Comparison of ENCODE assay signal across 22 cellular contexts in genomic region chr14:75531256-75531655, GRCh38. TPM values are rescaled to one million over a fixed set of nuclear protein-coding genes. Genes with fewer than 3 reads are reported as not detected.
A peak's percentile ranks its signal among the peaks of the same experiment; 100 is the strongest.
DNase-seq lines count a peak whose midpoint lies in the region; ATAC-seq and TF ChIP-seq lines count a peak whose summit lies in the region.
"Had no signal": no experiment of that assay in that cellular context is flagged by ENCODE, and none has a peak within 500 bp of the region (broad histone marks: within the 10 kb centered on the region; RNA-seq: fewer than 3 reads in every experiment).

No MANE protein-coding gene starts in this region.

- intact Hi-C loops in activated CD4-positive, alpha-beta T cell treated with anti-CD3 and anti-CD28 coated beads, Interleukin-2, amount 10 ng/mL, durations not matched to agents 24 days and 14 days (cut with micrococcal nuclease): no loop called here

- no peak for TF ChIP-seq CTCF in GM12864 (IDR thresholded peaks at IDR 0.05; ENCODE audit: low read depth, low read length, missing control alignments)

- CTCF ChIA-PET in activated CD4-positive, alpha-beta memory T cell treated with anti-CD3 and anti-CD28 coated beads, Interleukin-2, amount 10 ng/mL, durations not matched to agents 7 days and 5 days (lab: Charles Lee): interaction anchor here (0.7 to 1.4 kb wide), 2 partner anchors 12 to 30 kb away, joined by 3 read pairs; no protein-coding TSS in a partner anchor

- H3K27ac Mint-ChIP-seq in activated CD4-positive, alpha-beta T cell treated with anti-CD3 and anti-CD28 coated beads, Interleukin-2, amount 10 ng/mL, durations not matched to agents 24 days and 14 days: peak overlapping the region; percentile 12
- H3K27ac Mint-ChIP-seq in activated CD4-positive, alpha-beta memory T cell treated with anti-CD3 and anti-CD28 coated beads, Interleukin-2, amount 10 ng/mL, durations not matched to agents 7 days and 5 days: peak overlapping the region; percentile 26
- peak overlapping the region in 6 of 10 donors; percentile 7 to 42 (median 20) for H3K27ac Mint-ChIP-seq in naive thymus-derived CD8-positive, alpha-beta T cell
- H3K27ac Mint-ChIP-seq: activated naive CD4-positive, alpha-beta T cell treated with anti-CD3 and anti-CD28 coated beads, Interleukin-2, amount 10 ng/mL, durations not matched to agents 7 days and 5 days; neural progenitor cell had no signal

- peaks cover 64% of the 10 kb centered on the region for H3K4me1 Mint-ChIP-seq in activated CD4-positive, alpha-beta T cell treated with anti-CD3 and anti-CD28 coated beads, Interleukin-2, amount 10 ng/mL, durations not matched to agents 24 days and 14 days
- peaks cover 75% of the 10 kb centered on the region for H3K4me1 Mint-ChIP-seq in activated CD4-positive, alpha-beta memory T cell treated with anti-CD3 and anti-CD28 coated beads, Interleukin-2, amount 10 ng/mL, durations not matched to agents 7 days and 5 days
- H3K4me1 Mint-ChIP-seq in naive thymus-derived CD8-positive, alpha-beta T cell: peaks cover 17 to 49% (median 44%) of the 10 kb centered on the region in 4 donors
- H3K4me1 Mint-ChIP-seq: neural progenitor cell had no signal

- POLR2A ChIA-PET in activated CD4-positive, alpha-beta memory T cell treated with anti-CD3 and anti-CD28 coated beads, Interleukin-2, amount 10 ng/mL, durations not matched to agents 7 days and 5 days (lab: Charles Lee): interaction anchor here (1.0 to 12.2 kb wide), 3 partner anchors 8 to 16 kb away, joined by 3 to 172 read pairs (median 35); partner anchors contain the start of gene BATF
- POLR2A ChIA-PET in naive thymus-derived CD8-positive, alpha-beta T cell (lab: Charles Lee): interaction anchor here (1.1 to 1.7 kb wide), 2 partner anchors 8 to 9 kb away, joined by 3 to 5 read pairs; partner anchors contain the start of gene BATF

- ATAC-seq in naive thymus-derived CD8-positive, alpha-beta T cell: no peak

- no peaks in the 10 kb centered on the region for H3K9me3 Mint-ChIP-seq in activated CD4-positive, alpha-beta T cell treated with anti-CD3 and anti-CD28 coated beads, Interleukin-2, amount 10 ng/mL, durations not matched to agents 24 days and 14 days
- H3K9me3 Mint-ChIP-seq in activated CD4-positive, alpha-beta memory T cell treated with anti-CD3 and anti-CD28 coated beads, Interleukin-2, amount 10 ng/mL, durations not matched to agents 7 days and 5 days: no peaks in the 10 kb centered on the region
- H3K9me3 Mint-ChIP-seq in naive thymus-derived CD8-positive, alpha-beta T cell: no peaks in the 10 kb centered on the region
- H3K9me3 Mint-ChIP-seq: activated naive CD4-positive, alpha-beta T cell treated with anti-CD3 and anti-CD28 coated beads, Interleukin-2, amount 10 ng/mL, durations not matched to agents 7 days and 5 days had no signal

- peak overlapping the region; percentile 24 for H3K4me3 Mint-ChIP-seq in activated CD4-positive, alpha-beta T cell treated with anti-CD3 and anti-CD28 coated beads, Interleukin-2, amount 10 ng/mL, durations not matched to agents 24 days and 14 days
- H3K4me3 Mint-ChIP-seq in activated CD4-positive, alpha-beta memory T cell treated with anti-CD3 and anti-CD28 coated beads, Interleukin-2, amount 10 ng/mL, durations not matched to agents 7 days and 5 days: no peak overlapping the region
- H3K4me3 Mint-ChIP-seq in naive thymus-derived CD8-positive, alpha-beta T cell: no peak overlapping the region
- H3K4me3 Mint-ChIP-seq: activated naive CD4-positive, alpha-beta T cell treated with anti-CD3 and anti-CD28 coated beads, Interleukin-2, amount 10 ng/mL, durations not matched to agents 7 days and 5 days; neural progenitor cell had no signal

- DNase-seq in activated CD4-positive, alpha-beta T cell treated with anti-CD3 and anti-CD28 coated beads, Interleukin-2, amount 10 ng/mL, durations not matched to agents 24 days and 14 days: peak; percentile 56
- no peak for DNase-seq in activated CD4-positive, alpha-beta T cell treated with anti-CD3 and anti-CD28 coated beads for 4 hours
- DNase-seq in GM12864 (ENCODE audit: low read depth) (no peak), pons (ENCODE audit: low spot score) (no peak), NCI-H2107 treated with DMSO at 0.1 percent for 48 hours (lab: John Stamatoyannopoulos, UW; ENCODE audit: unreplicated experiment) (no peak)
- no peak for DNase-seq in activated CD4-positive, alpha-beta memory T cell treated with anti-CD3 and anti-CD28 coated beads, Interleukin-2, amount 10 ng/mL, durations not matched to agents 7 days and 5 days
- no peak for DNase-seq in naive thymus-derived CD8-positive, alpha-beta T cell
- DNase-seq in activated CD4-positive, CD25-positive, alpha-beta regulatory T cell treated with anti-CD3 and anti-CD28 coated beads, Interleukin-2, amount 50 U/mL, for 72 hours: no peak
- DNase-seq: activated naive CD4-positive, alpha-beta T cell treated with anti-CD3 and anti-CD28 coated beads, Interleukin-2, amount 10 ng/mL, durations not matched to agents 7 days and 5 days; DMS79; mesendoderm; NCI-H1694; SW 1271; WERI-Rb-1 had no signal

- peaks cover 84% of the 10 kb centered on the region for H3K36me3 Mint-ChIP-seq in activated CD4-positive, alpha-beta T cell treated with anti-CD3 and anti-CD28 coated beads, Interleukin-2, amount 10 ng/mL, durations not matched to agents 24 days and 14 days (ENCODE audit: low read depth)
- H3K36me3 Mint-ChIP-seq in activated CD4-positive, alpha-beta memory T cell treated with anti-CD3 and anti-CD28 coated beads, Interleukin-2, amount 10 ng/mL, durations not matched to agents 7 days and 5 days (ENCODE audit: low read depth): peaks cover 82% of the 10 kb centered on the region
- peaks cover 0 to 58% (median 19%) of the 10 kb centered on the region in 3 donors for H3K36me3 Mint-ChIP-seq in naive thymus-derived CD8-positive, alpha-beta T cell
- H3K36me3 Mint-ChIP-seq: neural progenitor cell had no signal

- H3K27me3 Mint-ChIP-seq in activated CD4-positive, alpha-beta T cell treated with anti-CD3 and anti-CD28 coated beads, Interleukin-2, amount 10 ng/mL, durations not matched to agents 24 days and 14 days: no peaks in the 10 kb centered on the region
- no peaks in the 10 kb centered on the region for H3K27me3 Mint-ChIP-seq in activated CD4-positive, alpha-beta memory T cell treated with anti-CD3 and anti-CD28 coated beads, Interleukin-2, amount 10 ng/mL, durations not matched to agents 7 days and 5 days
- H3K27me3 Mint-ChIP-seq in naive thymus-derived CD8-positive, alpha-beta T cell: no peaks in the 10 kb centered on the region
- H3K27me3 Mint-ChIP-seq: activated naive CD4-positive, alpha-beta T cell treated with anti-CD3 and anti-CD28 coated beads, Interleukin-2, amount 10 ng/mL, durations not matched to agents 7 days and 5 days had no signal

- peak overlapping the region; percentile 28; the same call in 1 of the 2 replicates for H3K4me3 ChIP-seq in GM12864 (ENCODE audit: low read depth, low read length)
- H3K4me3 ChIP-seq: coronary artery, hepatocyte, neural progenitor cell had no signal

RNA-seq across cellular contexts. Expression of gene BATF, which starts 9.0 kb away (rescaled TPM):
- total RNA-seq in activated CD4-positive, alpha-beta T cell treated with anti-CD3 and anti-CD28 coated beads, Interleukin-2, amount 10 ng/mL, durations not matched to agents 24 days and 14 days: 175 and 178 TPM in 2 replicates
- 10 to 100 TPM; 63.0 to 66.1 TPM for total RNA-seq in activated CD4-positive, alpha-beta memory T cell treated with anti-CD3 and anti-CD28 coated beads, Interleukin-2, amount 10 ng/mL, durations not matched to agents 7 days and 5 days
- 1 to 10 TPM; 5.5 to 5.7 TPM for total RNA-seq in naive thymus-derived CD8-positive, alpha-beta T cell
- polyA plus RNA-seq in naive thymus-derived CD8-positive, alpha-beta T cell: 10 to 100 TPM; 22.7 to 32.2 (median 26.1) TPM
- total RNA-seq: endothelial cell of umbilical vein, fibroblast of villous mesenchyme, H4, hepatocyte, renal cortical epithelial cell had no signal
- polyA plus RNA-seq: endothelial cell of umbilical vein, keratinocyte had no signal

RNA-seq across cellular contexts. Expression of gene FLVCR2, which starts 47.2 kb away (rescaled TPM):
- total RNA-seq in activated CD4-positive, alpha-beta T cell treated with anti-CD3 and anti-CD28 coated beads, Interleukin-2, amount 10 ng/mL, durations not matched to agents 24 days and 14 days: 3.6 and 5.4 TPM in 2 replicates
- 1 to 10 TPM; 1.3 to 3.0 TPM for total RNA-seq in activated CD4-positive, alpha-beta memory T cell treated with anti-CD3 and anti-CD28 coated beads, Interleukin-2, amount 10 ng/mL, durations not matched to agents 7 days and 5 days
- total RNA-seq in naive thymus-derived CD8-positive, alpha-beta T cell: 1 to 10 TPM; 2.1 to 3.8 TPM
- 1 to 10 TPM in 1 of 3 donors, under 1 TPM in 1, not detected in 1; 0.80 to 1.4 TPM for polyA plus RNA-seq in naive thymus-derived CD8-positive, alpha-beta T cell

Comparison
In these comparisons a context has a peak if more than half of its experiments do, and no peak if none do; other contexts are left out.
1. RNA of gene BATF, which starts 9.0 kb away (total RNA-seq): 175 to 178 TPM in activated CD4-positive, alpha-beta T cell treated with anti-CD3 and anti-CD28 coated beads, Interleukin-2, amount 10 ng/mL, durations not matched to agents 24 days and 14 days and 63.0 to 66.1 TPM in activated CD4-positive, alpha-beta memory T cell treated with anti-CD3 and anti-CD28 coated beads, Interleukin-2, amount 10 ng/mL, durations not matched to agents 7 days and 5 days; 5.5 to 5.7 TPM in naive thymus-derived CD8-positive, alpha-beta T cell; every median in the first group is over 4 times any median in the second.
2. Peak in every context shown above with its lines, with median percentiles within 50 percentile points of each other: H3K27ac Mint-ChIP-seq.